In the genomic region with DNA sequence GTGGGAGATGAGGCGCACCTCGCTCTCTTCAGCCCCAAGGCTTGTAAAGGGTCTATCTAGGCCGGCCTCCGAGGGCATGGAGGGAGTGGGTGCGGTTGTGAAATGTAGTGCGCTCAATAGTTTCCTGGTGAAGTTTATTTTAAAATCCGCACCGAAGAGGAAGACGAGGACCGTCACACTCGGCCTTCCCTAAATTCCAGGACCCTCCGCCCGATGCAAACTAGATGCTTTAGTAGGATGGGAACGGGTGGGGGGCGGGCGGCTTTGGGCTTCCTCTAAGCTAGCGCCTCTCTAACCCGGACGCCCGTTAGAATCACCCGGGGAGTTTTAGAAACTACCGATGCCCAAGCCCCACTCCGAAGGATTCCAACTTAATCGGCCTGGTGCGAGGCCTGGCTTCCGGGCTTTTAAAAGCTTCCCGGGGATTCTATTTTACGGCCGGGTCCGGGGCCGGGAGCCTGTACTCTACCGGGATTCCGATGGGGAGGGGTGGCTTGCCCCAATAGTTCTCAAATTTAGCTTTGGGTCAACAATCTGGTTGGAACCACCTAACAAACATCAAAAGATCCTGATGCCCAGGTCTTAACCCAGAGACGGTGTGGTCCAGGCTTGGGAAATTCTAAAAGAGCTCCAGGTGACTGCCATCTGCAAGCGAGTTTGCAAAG, we compare ENCODE assay signal across 8 cellular contexts. TPM values are rescaled to one million over a fixed set of nuclear protein-coding genes. Genes with fewer than 3 reads are reported as not detected.
DNase-seq lines count a peak whose midpoint lies in the region; ATAC-seq and TF ChIP-seq lines count a peak whose summit lies in the region.

No MANE protein-coding gene starts in this region.

- intact Hi-C loops in left colon (cut with DNase I, micrococcal nuclease) (loop anchor here in 1 of 2 donors (5.0 kb wide), 1 partner anchor 138 kb away; a partner anchor contains a TSS), transverse colon (cut with DNase I; ENCODE audit: low total_unique reads) (loop anchor here (2.0 kb wide), 1 partner anchor 136 kb away; a partner anchor contains a TSS)

- peaks cover 2% of the 10 kb centered on the region; the same call in 1 of the 2 replicates for H3K27me3 Mint-ChIP-seq in HFFc6 (ENCODE audit: insufficient read depth)

- peak overlapping the region; percentile 76 for H3K4me3 Mint-ChIP-seq in HFFc6

- H3K4me3 ChIP-seq in transverse colon, result peak overlapping the region in 3 of 4 donors; percentile 69 to 70 (median 70)

- H3K4me1 Mint-ChIP-seq in HFFc6 (ENCODE audit: low read depth), result peaks cover 52% of the 10 kb centered on the region

- TF ChIP-seq POLR2A in transverse colon (IDR thresholded peaks at IDR 0.05), result no peak

- 8 to 17% methylated on average over 4 to 34 of the region's 35 CpGs for WGBS in transverse colon (ENCODE audit: low coverage in 1 of 2), 2 donors

- no peak for TF ChIP-seq EP300 in transverse colon (IDR thresholded peaks at IDR 0.05; ENCODE audit: low read depth)

- ATAC-seq in left colon (peak; percentile 0), HG02798 (IDR thresholded peaks at IDR 0.05; ENCODE audit: poor library complexity, unreplicated experiment) (no peak)

- no peaks in the 10 kb centered on the region for H3K9me3 ChIP-seq in transverse colon

- peak overlapping the region in 3 of 4 donors; percentile 34 to 54 (median 38) for H3K27ac ChIP-seq in transverse colon

- H3K27ac Mint-ChIP-seq in HFFc6, result peak overlapping the region; percentile 31; the same call in 1 of the 2 replicates

- in situ Hi-C loops in transverse colon (cut with MboI; ENCODE audit: low pct_ligation_motif_present in 1 of 4, low pct_unique_long_range_greater_than_20kb in 1 of 4, low sequenced_read_pairs in 3 of 4), result loop anchor here in 3 of 4 donors (5.0 to 10.0 kb wide), 2 partner anchors 138 to 140 kb away; a partner anchor contains a TSS

- H3K4me1 ChIP-seq in transverse colon, result peaks cover 16 to 37% (median 27%) of the 10 kb centered on the region in 4 donors

- DNase-seq in ELR (ENCODE audit: low read depth) (peak; percentile 48), HFFc6 (no peak), left colon (peak in 1 of 2 donors; percentile 43), transverse colon (no peak), H4 (ENCODE audit: low spot score) (no peak), ecto neural progenitor cell (ENCODE audit: low spot score) (no peak)
- peak; percentile 55 for DNase-seq in activated CD8-positive, alpha-beta memory T cell treated with anti-CD3 and anti-CD28 coated beads, Interleukin-2, amount 50 U/mL, for 48 hours

- no peaks in the 10 kb centered on the region for H3K36me3 Mint-ChIP-seq in HFFc6 (ENCODE audit: low read depth)

- no peaks in the 10 kb centered on the region for H3K9me3 Mint-ChIP-seq in HFFc6

- no peaks in the 10 kb centered on the region for H3K36me3 ChIP-seq in transverse colon

- no peaks in the 10 kb centered on the region for H3K27me3 ChIP-seq in transverse colon

- TF ChIP-seq CTCF in HFFc6 (IDR thresholded peaks at IDR 0.05) (no peak), transverse colon (IDR thresholded peaks at IDR 0.05) (peak in 2 of 5 experiments; percentile 43 to 54)

RNA-seq across cellular contexts. Expression of a gene that starts 0.5 kb away (rescaled TPM):
- 10 to 100 TPM; 19.8 to 23.5 (median 21.7) TPM for total RNA-seq in HFFc6 (2021; fragmentation: NEBNext Ultra II Directional; extraction: Animal tissue kit (Norgen Biotek cat#: 25700))
- total RNA-seq in left colon (1 to 10 TPM in 1 of 2 donors, under 1 TPM in 1; 0.85 to 2.8 TPM), transverse colon (10 to 100 TPM in 1 of 4 donors, 1 to 10 TPM in 2, not detected in 1; 3.3 to 16.5 (median 4.0) TPM)
- 7.5 and 11.1 TPM in 2 replicates for total RNA-seq in H4 (2014; rRNA removed; shearing (Covaris generic))

Comparison
In these comparisons a context has a peak if more than half of its experiments do, and no peak if none do; other contexts are left out.
1. DNase-seq: peak in ELR (single experiment) and activated CD8-positive, alpha-beta memory T cell treated with anti-CD3 and anti-CD28 coated beads, Interleukin-2, amount 50 U/mL, for 48 hours (single experiment); none in HFFc6 (single experiment), transverse colon (single experiment), H4 (single experiment) and ecto neural progenitor cell (single experiment).